ENCODE assay signal across 8 cellular contexts in the genomic region with DNA sequence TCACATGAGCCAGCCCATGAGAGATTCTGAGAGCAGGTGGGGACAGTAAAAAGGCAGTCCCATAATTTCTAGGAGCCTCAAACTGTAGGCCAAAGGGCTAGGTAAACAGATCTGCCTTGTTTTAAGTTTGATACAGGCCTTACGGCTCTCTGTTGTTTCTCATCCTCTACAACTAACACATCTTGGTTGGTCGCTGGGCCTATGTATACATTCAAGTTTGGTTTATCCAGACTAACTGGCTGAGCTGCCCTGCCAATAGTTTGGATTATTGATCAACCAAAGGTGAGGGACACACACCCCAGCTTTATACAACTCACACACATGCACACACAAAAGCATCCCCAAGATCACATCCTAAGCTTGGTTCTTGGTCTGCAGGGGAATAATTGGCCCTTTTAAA. TPM values are rescaled to one million over a fixed set of nuclear protein-coding genes. Genes with fewer than 3 reads are reported as not detected.
DNase-seq lines count a peak whose midpoint lies in the region; ATAC-seq, FAIRE-seq and TF ChIP-seq lines count a peak whose summit lies in the region.

No MANE protein-coding gene starts in this region.

- intact Hi-C loops in HepG2 (cut with micrococcal nuclease; ENCODE audit: unreplicated experiment), result loop anchor here (1.0 to 10.0 kb wide), 3 partner anchors 19 to 355 kb away; partner anchors contain the start of gene TSC22D2

- TF ChIP-seq RAD21 in HepG2 (CRISPR knock-in tag; IDR thresholded peaks at IDR 0.05), result no peak

- no TSS peak for BruUV-seq in HepG2 (replicated peaks; lab: Mats Ljungman, UMichigan)

- no peak overlapping the region for H2AFZ ChIP-seq in HepG2 (ENCODE audit: low read length)

- H4K20me1 ChIP-seq in HepG2 (ENCODE audit: insufficient read depth, low read length), result peaks cover 54% of the 10 kb centered on the region

- no peak for FAIRE-seq in HepG2 (lab: Jason Lieb, UNC)

- H3K4me1 ChIP-seq in HepG2 (ENCODE audit: insufficient read depth, low read length) (peaks cover 61% of the 10 kb centered on the region), suprapubic skin (peaks cover 57% of the 10 kb centered on the region)

- in situ Hi-C loops in HepG2 (cut with HindIII; ENCODE audit: extremely low pct_ligation_motif_present, low pct_unique_long_range_greater_than_20kb), result no loop called here

- peak overlapping the region; percentile 99 for H3K9ac ChIP-seq in HepG2 (ENCODE audit: insufficient read depth, low read depth, low read length)

- peak overlapping the region; percentile 83 for H3K4me2 ChIP-seq in HepG2 (ENCODE audit: low read depth, low read length)

- POLR2A ChIA-PET in HepG2 (lab: Yijun Ruan, JAX), result interaction anchor here (0.6 to 10.5 kb wide), 9 partner anchors 7 to 35 kb away, joined by 3 to 265 read pairs (median 9); no protein-coding TSS in a partner anchor

- peaks cover 47% of the 10 kb centered on the region for H3K36me3 Mint-ChIP-seq in activated T-cell treated with anti-CD3 and anti-CD28 coated beads, Interleukin-2, amount 50 U/mL, for 4 hours (ENCODE audit: insufficient read depth)
- peaks cover 69% of the 10 kb centered on the region for H3K36me3 Mint-ChIP-seq in activated naive CD8-positive, alpha-beta T cell treated with anti-CD3 and anti-CD28 coated beads, Interleukin-2, amount 50 U/mL, for 24 hours (ENCODE audit: low read depth)

- peak overlapping the region; percentile 92 for H3K27ac Mint-ChIP-seq in activated naive CD8-positive, alpha-beta T cell treated with anti-CD3 and anti-CD28 coated beads, Interleukin-2, amount 50 U/mL, for 24 hours

- H3K9me3 ChIP-seq in HepG2 (ENCODE audit: low read length) (no peaks in the 10 kb centered on the region), suprapubic skin (no peaks in the 10 kb centered on the region)

- peak overlapping the region; percentile 99 for H3K27ac ChIP-seq in HepG2 (ENCODE audit: extremely low read length, insufficient read depth, low read length)
- peak overlapping the region; percentile 7 for H3K27ac ChIP-seq in suprapubic skin

- no peaks in the 10 kb centered on the region for H3K27me3 Mint-ChIP-seq in activated T-cell treated with anti-CD3 and anti-CD28 coated beads, Interleukin-2, amount 50 U/mL, for 4 hours (ENCODE audit: low read depth)
- no peaks in the 10 kb centered on the region for H3K27me3 Mint-ChIP-seq in activated naive CD8-positive, alpha-beta T cell treated with anti-CD3 and anti-CD28 coated beads, Interleukin-2, amount 50 U/mL, for 24 hours

- H3K4me1 Mint-ChIP-seq in activated T-cell treated with anti-CD3 and anti-CD28 coated beads, Interleukin-2, amount 50 U/mL, for 4 hours (ENCODE audit: low read depth), result peaks cover 54% of the 10 kb centered on the region
- peaks cover 62% of the 10 kb centered on the region for H3K4me1 Mint-ChIP-seq in activated naive CD8-positive, alpha-beta T cell treated with anti-CD3 and anti-CD28 coated beads, Interleukin-2, amount 50 U/mL, for 24 hours

- H3K79me2 ChIP-seq in HepG2 (ENCODE audit: insufficient read depth, low read length), result peaks cover 81% of the 10 kb centered on the region

- no peak for DNase-seq in activated T-cell treated with anti-CD3 and anti-CD28 coated beads, Interleukin-2, amount 50 U/mL, for 4 hours
- no peak for DNase-seq in activated T-cell treated with anti-CD3 and anti-CD28 coated beads, Interleukin-2, amount 50 U/mL, for 1 hour
- no peak for DNase-seq in activated naive CD8-positive, alpha-beta T cell treated with anti-CD3 and anti-CD28 coated beads, Interleukin-2, amount 50 U/mL, for 24 hours
- no peak for DNase-seq in HepG2 (ENCODE audit: low spot score)
- no peak for DNase-seq in suprapubic skin (ENCODE audit: low spot score in 2 of 2)
- DNase-seq in NCI-H2196 (lab: John Stamatoyannopoulos, UW; ENCODE audit: unreplicated experiment), result no peak

- WGBS in HepG2 (ENCODE audit: low lambda C conversion rate), result 0% methylated on average over 2 of the region's 2 CpGs
- WGBS in suprapubic skin, result 63% methylated on average over 2 of the region's 2 CpGs

- peak overlapping the region; percentile 98 for H3K4me3 Mint-ChIP-seq in activated T-cell treated with anti-CD3 and anti-CD28 coated beads, Interleukin-2, amount 50 U/mL, for 4 hours
- peak overlapping the region; percentile 94 for H3K4me3 Mint-ChIP-seq in activated naive CD8-positive, alpha-beta T cell treated with anti-CD3 and anti-CD28 coated beads, Interleukin-2, amount 50 U/mL, for 24 hours

- peak in 1 of 2 experiments; percentile 30; a peak in 1 of 4 replicates for TF ChIP-seq POLR2A in HepG2 (IDR thresholded peaks at IDR 0.05; ENCODE audit: insufficient read depth in 1 of 2, low read depth in 2 of 2, low read length in 2 of 2)
- TF ChIP-seq POLR2A in suprapubic skin (IDR thresholded peaks at IDR 0.05), result no peak

- peak overlapping the region; percentile 97 to 100 (median 98) for H3K4me3 ChIP-seq in HepG2 (replicated peaks in 1 of 3; ENCODE audit: insufficient read depth in 1 of 3, low read depth in 2 of 3, low read length in 3 of 3)
- H3K4me3 ChIP-seq in suprapubic skin, result peak overlapping the region; percentile 94

- H3K27me3 ChIP-seq in HepG2 (ENCODE audit: control insufficient read depth in 1 of 2, insufficient read depth in 2 of 2, low read length in 2 of 2), result no peaks in the 10 kb centered on the region; a peak in 2 of 5 replicates
- H3K27me3 ChIP-seq in suprapubic skin, result no peaks in the 10 kb centered on the region

- CTCF ChIA-PET in HepG2 (lab: Yijun Ruan, JAX; ENCODE audit: low intra/inter-chr PET ratio, low total read pairs), result no interaction called here

- H3K36me3 ChIP-seq in HepG2 (replicated peaks in 1 of 2; ENCODE audit: control insufficient read depth in 1 of 2, insufficient read depth in 2 of 2, low read length in 2 of 2), result peaks cover 3 to 21% of the 10 kb centered on the region in 2 experiments
- H3K36me3 ChIP-seq in suprapubic skin, result peaks cover 3% of the 10 kb centered on the region

- no peaks in the 10 kb centered on the region for H3K9me3 Mint-ChIP-seq in activated T-cell treated with anti-CD3 and anti-CD28 coated beads, Interleukin-2, amount 50 U/mL, for 4 hours
- H3K9me3 Mint-ChIP-seq in activated naive CD8-positive, alpha-beta T cell treated with anti-CD3 and anti-CD28 coated beads, Interleukin-2, amount 50 U/mL, for 24 hours, result no peaks in the 10 kb centered on the region

- TF ChIP-seq CTCF in HepG2 (CRISPR knock-in tag; IDR thresholded peaks at IDR 0.05), result no peak
- TF ChIP-seq CTCF in suprapubic skin (IDR thresholded peaks at IDR 0.05), result no peak

- TF ChIP-seq EP300 in HepG2 (IDR thresholded peaks at IDR 0.05; ENCODE audit: low read depth in 2 of 2, low read length in 2 of 2) (no peak), HepG2 (CRISPR knock-in tag; IDR thresholded peaks at IDR 0.05; ENCODE audit: borderline replicate concordance) (no peak), suprapubic skin (IDR thresholded peaks at IDR 0.05) (no peak)

- ATAC-seq in activated T-cell treated with anti-CD3 and anti-CD28 coated beads, Interleukin-2, amount 50 U/mL, for 4 hours, result no peak
- ATAC-seq in activated naive CD8-positive, alpha-beta T cell treated with anti-CD3 and anti-CD28 coated beads, Interleukin-2, amount 50 U/mL, for 24 hours, result no peak
- no peak for ATAC-seq in HepG2
- ATAC-seq in GM21423 (IDR thresholded peaks at IDR 0.05; ENCODE audit: unreplicated experiment), result no peak
- ATAC-seq in GM18502 (IDR thresholded peaks at IDR 0.05; ENCODE audit: poor library complexity, unreplicated experiment), result no peak

RNA-seq across cellular contexts. Expression of gene SIAH2, which starts 3.0 kb away (rescaled TPM):
- 100 to 1,000 TPM; 136 to 146 (median 141) TPM for total RNA-seq in activated T-cell treated with anti-CD3 and anti-CD28 coated beads, Interleukin-2, amount 50 U/mL, for 4 hours
- 71.8 and 79.5 TPM in 2 replicates for total RNA-seq in HepG2 (2016; rRNA removed; fragmentation: Illumina TruSeq; extraction: Trizol)
- 41.9 and 49.0 TPM in 2 replicates for total RNA-seq in HepG2 (2016; cell fraction: cytosol; rRNA removed; fragmentation: Illumina TruSeq; extraction: Trizol; ENCODE audit: low read depth)
- 64.5 and 73.0 TPM in 2 replicates for total RNA-seq in HepG2 (2016; cell fraction: insoluble cytoplasmic fraction; rRNA removed; fragmentation: Illumina TruSeq; extraction: Trizol)
- total RNA-seq in HepG2 (2016; cell fraction: membrane; rRNA removed; fragmentation: Illumina TruSeq; extraction: Trizol), result 102 and 124 TPM in 2 replicates
- total RNA-seq in HepG2 (2016; cell fraction: nucleus; rRNA removed; fragmentation: Illumina TruSeq; extraction: Trizol), result 38.0 and 42.7 TPM in 2 replicates
- 117 and 140 TPM in 2 replicates for polyA plus RNA-seq in HepG2 (2011; rRNA removed)
- polyA plus RNA-seq in HepG2 (2011; cell fraction: cytosol; rRNA removed), result 63.7 and 115 TPM in 2 replicates
- 132 and 149 TPM in 2 replicates for polyA plus RNA-seq in HepG2 (2011; cell fraction: nucleus; rRNA removed)
- 62.2 and 69.8 TPM in 2 replicates for polyA plus RNA-seq in HepG2 (2012)
- 51.8 and 68.8 TPM in 2 replicates for polyA plus RNA-seq in HepG2 (2016; cell fraction: cytosol; fragmentation: Illumina TruSeq; extraction: Trizol; ENCODE audit: low read depth)
- polyA plus RNA-seq in HepG2 (2016; cell fraction: insoluble cytoplasmic fraction; fragmentation: Illumina TruSeq; extraction: Trizol; ENCODE audit: low read depth), result 103 and 110 TPM in 2 replicates
- 106 and 126 TPM in 2 replicates for polyA plus RNA-seq in HepG2 (2016; cell fraction: membrane; fragmentation: Illumina TruSeq; extraction: Trizol; ENCODE audit: low read depth)
- 70.3 and 71.0 TPM in 2 replicates for polyA plus RNA-seq in HepG2 (2016; cell fraction: nucleus; fragmentation: Illumina TruSeq; extraction: Trizol; ENCODE audit: insufficient read depth, low read depth)
- 134 and 280 TPM in 2 replicates for polyA minus RNA-seq in HepG2 (2011; rRNA and poly(A)+ RNA removed; ENCODE audit: low replicate concordance)
- 79.8 and 91.3 TPM in 2 replicates for polyA minus RNA-seq in HepG2 (2011; cell fraction: cytosol; rRNA and poly(A)+ RNA removed)
- 24.6 and 28.0 TPM in 2 replicates for polyA minus RNA-seq in HepG2 (2011; cell fraction: nucleus; rRNA and poly(A)+ RNA removed)
- 10 to 100 TPM; 49.5 to 95.7 (median 81.3) TPM for total RNA-seq in suprapubic skin

RNA-seq across cellular contexts. Expression of gene ERICH6, which starts 56.2 kb away (rescaled TPM):
- not detected for total RNA-seq in activated T-cell treated with anti-CD3 and anti-CD28 coated beads, Interleukin-2, amount 50 U/mL, for 4 hours
- not detected in 2 replicates for total RNA-seq in HepG2 (2016; rRNA removed; fragmentation: Illumina TruSeq; extraction: Trizol)
- 0.18 TPM in 1 of 2 replicates, not detected in the other for total RNA-seq in HepG2 (2016; cell fraction: cytosol; rRNA removed; fragmentation: Illumina TruSeq; extraction: Trizol; ENCODE audit: low read depth)
- total RNA-seq in HepG2 (2016; cell fraction: insoluble cytoplasmic fraction; rRNA removed; fragmentation: Illumina TruSeq; extraction: Trizol), result 0.09 TPM in 1 of 2 replicates, not detected in the other
- 0.15 TPM in 1 of 2 replicates, not detected in the other for total RNA-seq in HepG2 (2016; cell fraction: membrane; rRNA removed; fragmentation: Illumina TruSeq; extraction: Trizol)
- 0.28 TPM in 1 of 2 replicates, not detected in the other for total RNA-seq in HepG2 (2016; cell fraction: nucleus; rRNA removed; fragmentation: Illumina TruSeq; extraction: Trizol)
- polyA plus RNA-seq in HepG2 (2011; rRNA removed), result 0.03 TPM in 1 of 2 replicates, not detected in the other
- 0.03 and 0.18 TPM in 2 replicates for polyA plus RNA-seq in HepG2 (2011; cell fraction: cytosol; rRNA removed)
- 0.10 and 0.48 TPM in 2 replicates for polyA plus RNA-seq in HepG2 (2011; cell fraction: nucleus; rRNA removed)
- 0.15 TPM in 1 of 2 replicates, not detected in the other for polyA plus RNA-seq in HepG2 (2012)
- polyA plus RNA-seq in HepG2 (2016; cell fraction: cytosol; fragmentation: Illumina TruSeq; extraction: Trizol; ENCODE audit: low read depth), result not detected in 2 replicates
- not detected in 2 replicates for polyA plus RNA-seq in HepG2 (2016; cell fraction: insoluble cytoplasmic fraction; fragmentation: Illumina TruSeq; extraction: Trizol; ENCODE audit: low read depth)
- not detected in 2 replicates for polyA plus RNA-seq in HepG2 (2016; cell fraction: membrane; fragmentation: Illumina TruSeq; extraction: Trizol; ENCODE audit: low read depth)
- polyA plus RNA-seq in HepG2 (2016; cell fraction: nucleus; fragmentation: Illumina TruSeq; extraction: Trizol; ENCODE audit: insufficient read depth, low read depth), result not detected in 2 replicates
- 0.09 and 0.32 TPM in 2 replicates for polyA minus RNA-seq in HepG2 (2011; rRNA and poly(A)+ RNA removed; ENCODE audit: low replicate concordance)
- polyA minus RNA-seq in HepG2 (2011; cell fraction: cytosol; rRNA and poly(A)+ RNA removed), result 0.30 TPM in 1 of 2 replicates, not detected in the other
- 0.26 and 0.50 TPM in 2 replicates for polyA minus RNA-seq in HepG2 (2011; cell fraction: nucleus; rRNA and poly(A)+ RNA removed)
- under 1 TPM in 1 of 4 donors, not detected in 3; 0.68 TPM for total RNA-seq in suprapubic skin
